In the genomic region with DNA sequence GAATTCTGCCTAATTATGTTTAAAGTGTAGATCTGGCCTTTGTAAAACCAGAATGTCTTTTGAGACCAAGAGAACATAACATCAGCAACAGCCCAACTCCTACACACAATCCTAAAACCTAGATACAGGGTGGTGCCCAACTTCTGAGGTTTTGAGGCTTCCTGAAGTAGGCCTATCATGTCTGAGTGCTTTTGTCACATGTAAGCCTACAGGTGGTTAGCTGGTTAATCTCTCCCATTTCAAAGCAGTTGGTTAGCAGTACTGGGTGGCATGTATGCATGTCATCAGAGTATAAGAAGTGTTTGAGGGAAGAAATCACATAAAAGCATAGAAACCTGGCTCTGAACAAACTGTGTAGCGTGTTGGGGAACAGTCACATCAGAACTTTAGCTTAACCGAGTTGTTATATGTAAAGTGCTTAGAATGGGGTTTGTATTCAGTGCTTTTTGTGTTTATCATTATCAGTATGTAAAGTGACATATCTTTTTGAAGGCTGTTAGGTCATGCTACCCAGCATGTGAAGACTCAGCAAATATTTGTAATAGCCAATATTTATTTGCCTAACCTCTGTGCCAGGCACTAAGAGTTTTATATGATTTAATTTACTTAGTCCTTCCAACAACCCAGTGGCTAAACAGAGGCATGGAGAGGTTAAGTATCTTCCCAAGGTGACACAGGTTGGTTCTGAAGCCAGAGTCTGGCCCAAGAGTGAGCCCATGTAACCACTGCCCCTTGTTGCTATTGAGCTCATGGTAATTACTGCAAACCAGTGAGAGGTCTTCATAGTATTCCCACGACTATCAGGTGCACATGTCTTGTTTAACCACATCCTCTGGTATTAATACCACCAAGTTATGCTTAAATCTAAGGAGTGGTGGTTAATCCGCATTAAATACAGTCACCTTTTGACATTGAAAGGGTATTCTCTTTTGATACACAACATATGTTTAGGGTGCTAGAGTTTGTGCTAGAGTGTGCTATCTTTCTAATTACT, we compare ENCODE assay signal across 8 cellular contexts. TPM values are rescaled to one million over a fixed set of nuclear protein-coding genes. Genes with fewer than 3 reads are reported as not detected.
DNase-seq lines count a peak whose midpoint lies in the region; ATAC-seq and TF ChIP-seq lines count a peak whose summit lies in the region.

No MANE protein-coding gene starts in this region.

- H3K4me3 Mint-ChIP-seq in activated T-cell treated with anti-CD3 and anti-CD28 coated beads, Interleukin-2, amount 50 U/mL, for 4 hours, result no peak overlapping the region
- no peak overlapping the region for H3K4me3 Mint-ChIP-seq in Calu3 (ENCODE audit: low read depth, unreplicated experiment)

- H3K27ac ChIP-seq in lower lobe of right lung (no peak overlapping the region), aorta (ENCODE audit: low read depth in 1 of 2, low read length in 2 of 2) (peak overlapping the region; percentile 4 to 37), WERI-Rb-1 (no peak overlapping the region)

- CTCF ChIA-PET in Calu3 (lab: Charles Lee), result interaction anchor here (0.6 to 0.7 kb wide), 2 partner anchors 64 to 128 kb away, joined by 3 to 4 read pairs; no protein-coding TSS in a partner anchor

- peak; percentile 17 for ATAC-seq in HG03571 (IDR thresholded peaks at IDR 0.05; ENCODE audit: unreplicated experiment)
- ATAC-seq in activated T-cell treated with anti-CD3 and anti-CD28 coated beads, Interleukin-2, amount 50 U/mL, for 4 hours, result peak; percentile 65 to 70
- ATAC-seq in lower lobe of right lung, result no peak
- no peak for ATAC-seq in aorta (ENCODE audit: low FRiP score)

- WGBS in aorta, 2 donors, result 25 to 27% methylated on average over 4 of the region's 4 CpGs

- H3K27ac Mint-ChIP-seq in Calu3 (ENCODE audit: unreplicated experiment), result no peak overlapping the region

- no TSS peak for BruUV-seq in Calu3 (replicated peaks; lab: Mats Ljungman, UMichigan)

- H3K9me3 ChIP-seq in lower lobe of right lung, result no peaks in the 10 kb centered on the region
- no peaks in the 10 kb centered on the region for H3K9me3 ChIP-seq in aorta (ENCODE audit: control insufficient read depth, low read length)
- H3K9me3 ChIP-seq in WERI-Rb-1 (ENCODE audit: severe bottlenecking), result no peaks in the 10 kb centered on the region

- H3K36me3 ChIP-seq in lower lobe of right lung (no peaks in the 10 kb centered on the region), aorta (ENCODE audit: control insufficient read depth in 1 of 2, insufficient read depth in 2 of 2, low read length in 1 of 2) (no peaks in the 10 kb centered on the region), WERI-Rb-1 (peaks cover 10% of the 10 kb centered on the region)

- no peaks in the 10 kb centered on the region for H3K27me3 Mint-ChIP-seq in activated T-cell treated with anti-CD3 and anti-CD28 coated beads, Interleukin-2, amount 50 U/mL, for 4 hours (ENCODE audit: low read depth)
- H3K27me3 Mint-ChIP-seq in Calu3 (ENCODE audit: unreplicated experiment), result no peaks in the 10 kb centered on the region

- DNase-seq in activated T-cell treated with anti-CD3 and anti-CD28 coated beads for 24 hours (ENCODE audit: low read depth) (peak; percentile 39), lower lobe of right lung (no peak), aorta (no peak), Calu3 (no peak), WERI-Rb-1 (no peak)
- DNase-seq in activated T-cell treated with anti-CD3 and anti-CD28 coated beads, Interleukin-2, amount 50 U/mL, for 1 hour, result no peak
- peak; percentile 32 for DNase-seq in activated T-cell treated with anti-CD3 and anti-CD28 coated beads, Interleukin-2, amount 50 U/mL, for 4 hours

- peaks cover 47% of the 10 kb centered on the region for H3K4me1 ChIP-seq in lower lobe of right lung
- H3K4me1 ChIP-seq in aorta (ENCODE audit: control insufficient read depth in 1 of 2, insufficient read depth in 2 of 2, low read length in 2 of 2), result peaks cover 0 to 6% of the 10 kb centered on the region in 2 donors

- H3K4me3 ChIP-seq in lower lobe of right lung, result peak overlapping the region; percentile 78
- H3K4me3 ChIP-seq in aorta (ENCODE audit: low read length in 2 of 2), result peak overlapping the region in 1 of 2 donors; percentile 37
- H3K4me3 ChIP-seq in WERI-Rb-1 (ENCODE audit: low read depth, low read length), result no peak overlapping the region

- no peaks in the 10 kb centered on the region for H3K9me3 Mint-ChIP-seq in activated T-cell treated with anti-CD3 and anti-CD28 coated beads, Interleukin-2, amount 50 U/mL, for 4 hours
- H3K9me3 Mint-ChIP-seq in Calu3 (ENCODE audit: low read depth, unreplicated experiment), result no peaks in the 10 kb centered on the region

- no peak for TF ChIP-seq CTCF in lower lobe of right lung (IDR thresholded peaks at IDR 0.05)
- no peak for TF ChIP-seq CTCF in Calu3 (IDR thresholded peaks at IDR 0.05; ENCODE audit: unreplicated experiment)
- TF ChIP-seq CTCF in WERI-Rb-1 (IDR thresholded peaks at IDR 0.05; ENCODE audit: low read depth, low read length), result no peak

- intact Hi-C loops in lower lobe of right lung (cut with DNase I), result no loop called here
- intact Hi-C loops in aorta (cut with DNase I), result no loop called here
- intact Hi-C loops in Calu3 (cut with micrococcal nuclease; ENCODE audit: unreplicated experiment), result loop anchor here (2.0 kb wide), 1 partner anchor 98 kb away; no protein-coding TSS in a partner anchor

- H3K27me3 ChIP-seq in lower lobe of right lung (ENCODE audit: low read depth), result no peaks in the 10 kb centered on the region
- no peaks in the 10 kb centered on the region for H3K27me3 ChIP-seq in aorta (ENCODE audit: control insufficient read depth in 1 of 2, insufficient read depth in 2 of 2, low read length in 1 of 2)
- no peaks in the 10 kb centered on the region for H3K27me3 ChIP-seq in WERI-Rb-1 (ENCODE audit: insufficient read depth, low read depth, severe bottlenecking)

- no peaks in the 10 kb centered on the region for H3K36me3 Mint-ChIP-seq in activated T-cell treated with anti-CD3 and anti-CD28 coated beads, Interleukin-2, amount 50 U/mL, for 4 hours (ENCODE audit: insufficient read depth)
- no peaks in the 10 kb centered on the region for H3K36me3 Mint-ChIP-seq in Calu3 (ENCODE audit: insufficient read depth, unreplicated experiment)

- peaks cover 61% of the 10 kb centered on the region for H3K4me1 Mint-ChIP-seq in activated T-cell treated with anti-CD3 and anti-CD28 coated beads, Interleukin-2, amount 50 U/mL, for 4 hours (ENCODE audit: low read depth)
- peaks cover 24% of the 10 kb centered on the region for H3K4me1 Mint-ChIP-seq in Calu3 (ENCODE audit: low read depth, unreplicated experiment)

RNA-seq across cellular contexts. Expression of a gene that starts 2.6 kb away (rescaled TPM):
- total RNA-seq in activated T-cell treated with anti-CD3 and anti-CD28 coated beads, Interleukin-2, amount 50 U/mL, for 4 hours, result 10 to 100 TPM; 14.5 to 18.8 (median 16.6) TPM
- total RNA-seq in lower lobe of right lung (94.6 TPM), aorta (100 to 1,000 TPM in 1 of 2 donors, 10 to 100 TPM in 1; 80.9 to 197 TPM), Calu3 (2022) (54.9 and 64.4 TPM in 2 replicates)
- 100 to 1,000 TPM in 1 of 2 donors, 10 to 100 TPM in 1; 41.1 to 132 TPM for polyA plus RNA-seq in aorta

Comparison
In these comparisons a context has a peak if more than half of its experiments do, and no peak if none do; other contexts are left out.
1. DNase-seq: peak in activated T-cell treated with anti-CD3 and anti-CD28 coated beads for 24 hours (single experiment) and activated T-cell treated with anti-CD3 and anti-CD28 coated beads, Interleukin-2, amount 50 U/mL, for 4 hours (single experiment); none in activated T-cell treated with anti-CD3 and anti-CD28 coated beads, Interleukin-2, amount 50 U/mL, for 1 hour (single experiment), lower lobe of right lung (single experiment), aorta (0 of 2), Calu3 (single experiment) and WERI-Rb-1 (single experiment).
2. ATAC-seq: peak in HG03571 (single experiment) and activated T-cell treated with anti-CD3 and anti-CD28 coated beads, Interleukin-2, amount 50 U/mL, for 4 hours (2 of 2); none in lower lobe of right lung (0 of 2) and aorta (single experiment).
3. H3K27ac ChIP-seq: peak in aorta (2 of 2); none in lower lobe of right lung (single experiment) and WERI-Rb-1 (single experiment).